Comparison of ENCODE assay signal across 8 cellular contexts in genomic region chr11:108009497-108010360, GRCh38. TPM values are rescaled to one million over a fixed set of nuclear protein-coding genes. Genes with fewer than 3 reads are reported as not detected.
DNase-seq lines count a peak whose midpoint lies in the region; ATAC-seq, FAIRE-seq and TF ChIP-seq lines count a peak whose summit lies in the region.

No MANE protein-coding gene starts in this region.

- H3K4me1 ChIP-seq in hepatocyte (ENCODE audit: insufficient read depth) = peaks cover 28% of the 10 kb centered on the region

- H3K9me3 ChIP-seq in hepatocyte (ENCODE audit: low read depth) = no peaks in the 10 kb centered on the region

- H3K4me1 Mint-ChIP-seq in activated naive CD8-positive, alpha-beta T cell treated with anti-CD3 and anti-CD28 coated beads, Interleukin-2, amount 10 ng/mL, durations not matched to agents 7 days and 5 days = peaks cover 12% of the 10 kb centered on the region

- H3K9me3 Mint-ChIP-seq in activated naive CD8-positive, alpha-beta T cell treated with anti-CD3 and anti-CD28 coated beads, Interleukin-2, amount 10 ng/mL, durations not matched to agents 7 days and 5 days = no peaks in the 10 kb centered on the region

- ATAC-seq in activated naive CD8-positive, alpha-beta T cell treated with anti-CD3 and anti-CD28 coated beads, Interleukin-2, amount 10 ng/mL, durations not matched to agents 7 days and 5 days (ENCODE audit: low read depth) = peak; percentile 2

- H3K27me3 Mint-ChIP-seq in activated naive CD8-positive, alpha-beta T cell treated with anti-CD3 and anti-CD28 coated beads, Interleukin-2, amount 10 ng/mL, durations not matched to agents 7 days and 5 days = no peaks in the 10 kb centered on the region

- H3K36me3 ChIP-seq in hepatocyte (replicated peaks; ENCODE audit: insufficient read depth, low read depth) = no peaks in the 10 kb centered on the region

- H3K27me3 ChIP-seq in hepatocyte = no peaks in the 10 kb centered on the region

- POLR2A ChIA-PET in activated naive CD8-positive, alpha-beta T cell treated with anti-CD3 and anti-CD28 coated beads, Interleukin-2, amount 10 ng/mL, durations not matched to agents 7 days and 5 days (lab: Charles Lee) = interaction anchor here (0.7 to 1.9 kb wide), 7 partner anchors 10 to 656 kb away, joined by 3 to 10 read pairs (median 5); partner anchors contain the start of genes ATM, DDX10 and NPAT

- TF ChIP-seq CTCF in hepatocyte (IDR thresholded peaks at IDR 0.05; ENCODE audit: poor library complexity) (no peak), retinal pigment epithelial cell (conservative IDR thresholded peaks at IDR 0.05; ENCODE audit: low read depth, low read length) (no peak)

- WGBS in hepatocyte (ENCODE audit: low lambda C conversion rate, missing lambda C conversion rate) = 3% methylated on average over 31 of the region's 31 CpGs

- DNase-seq in AG20443 (ENCODE audit: low spot score) (peak; percentile 27), GM19238 (ENCODE audit: insufficient read length, low spot score) (peak; percentile 7), HTR-8/SVneo (ENCODE audit: insufficient read length, low spot score) (no peak), hepatocyte (ENCODE audit: low spot score) (peak; percentile 49), retinal pigment epithelial cell (ENCODE audit: low read depth) (no peak), NCI-H1694 treated with DMSO at 0.1 percent for 48 hours (lab: John Stamatoyannopoulos, UW) (no peak), NCI-H446 (lab: John Stamatoyannopoulos, UW) (no peak)
- DNase-seq in activated naive CD8-positive, alpha-beta T cell treated with anti-CD3 and anti-CD28 coated beads, Interleukin-2, amount 10 ng/mL, durations not matched to agents 7 days and 5 days = no peak

- peak; percentile 38 for FAIRE-seq in HTR-8/SVneo (lab: Jason Lieb, UNC)

- H3K4me3 Mint-ChIP-seq in activated naive CD8-positive, alpha-beta T cell treated with anti-CD3 and anti-CD28 coated beads, Interleukin-2, amount 10 ng/mL, durations not matched to agents 7 days and 5 days = peak overlapping the region; percentile 96

- peak overlapping the region; percentile 96 for H2AFZ ChIP-seq in hepatocyte

- no peaks in the 10 kb centered on the region for H3K9me2 ChIP-seq in hepatocyte (replicated peaks; ENCODE audit: insufficient read depth)

- H4K20me1 ChIP-seq in hepatocyte (ENCODE audit: insufficient read depth, poor library complexity, severe bottlenecking) = peaks cover 47% of the 10 kb centered on the region

- H3K4me3 ChIP-seq in hepatocyte (peak overlapping the region; percentile 91), retinal pigment epithelial cell (ENCODE audit: low read length) (peak overlapping the region; percentile 99)

- H3K27ac Mint-ChIP-seq in activated naive CD8-positive, alpha-beta T cell treated with anti-CD3 and anti-CD28 coated beads, Interleukin-2, amount 10 ng/mL, durations not matched to agents 7 days and 5 days = peak overlapping the region; percentile 93

- peak overlapping the region; percentile 99 for H3K27ac ChIP-seq in hepatocyte

- H3K79me2 ChIP-seq in hepatocyte = peaks cover 56% of the 10 kb centered on the region

- no peaks in the 10 kb centered on the region for H3K36me3 Mint-ChIP-seq in activated naive CD8-positive, alpha-beta T cell treated with anti-CD3 and anti-CD28 coated beads, Interleukin-2, amount 10 ng/mL, durations not matched to agents 7 days and 5 days

- H3K4me2 ChIP-seq in hepatocyte = peak overlapping the region; percentile 91

RNA-seq across cellular contexts. Expression of gene CUL5, which starts 1.0 kb away (rescaled TPM):
- total RNA-seq in activated naive CD8-positive, alpha-beta T cell treated with anti-CD3 and anti-CD28 coated beads, Interleukin-2, amount 10 ng/mL, durations not matched to agents 7 days and 5 days = 10 to 100 TPM; 29.3 to 30.2 TPM
- total RNA-seq in hepatocyte = 27.6 and 31.3 TPM in 2 replicates
- polyA plus RNA-seq in hepatocyte = 20.9 and 23.2 TPM in 2 replicates

Comparison
In these comparisons a context has a peak if more than half of its experiments do, and no peak if none do; other contexts are left out.
1. DNase-seq: peak in AG20443 (single experiment), GM19238 (single experiment) and hepatocyte (single experiment); none in HTR-8/SVneo (single experiment), activated naive CD8-positive, alpha-beta T cell treated with anti-CD3 and anti-CD28 coated beads, Interleukin-2, amount 10 ng/mL, durations not matched to agents 7 days and 5 days (single experiment), retinal pigment epithelial cell (single experiment), NCI-H1694 treated with DMSO at 0.1 percent for 48 hours (single experiment) and NCI-H446 (0 of 2).